Comparison of ENCODE assay signal across 16 cellular contexts in the genomic region with DNA sequence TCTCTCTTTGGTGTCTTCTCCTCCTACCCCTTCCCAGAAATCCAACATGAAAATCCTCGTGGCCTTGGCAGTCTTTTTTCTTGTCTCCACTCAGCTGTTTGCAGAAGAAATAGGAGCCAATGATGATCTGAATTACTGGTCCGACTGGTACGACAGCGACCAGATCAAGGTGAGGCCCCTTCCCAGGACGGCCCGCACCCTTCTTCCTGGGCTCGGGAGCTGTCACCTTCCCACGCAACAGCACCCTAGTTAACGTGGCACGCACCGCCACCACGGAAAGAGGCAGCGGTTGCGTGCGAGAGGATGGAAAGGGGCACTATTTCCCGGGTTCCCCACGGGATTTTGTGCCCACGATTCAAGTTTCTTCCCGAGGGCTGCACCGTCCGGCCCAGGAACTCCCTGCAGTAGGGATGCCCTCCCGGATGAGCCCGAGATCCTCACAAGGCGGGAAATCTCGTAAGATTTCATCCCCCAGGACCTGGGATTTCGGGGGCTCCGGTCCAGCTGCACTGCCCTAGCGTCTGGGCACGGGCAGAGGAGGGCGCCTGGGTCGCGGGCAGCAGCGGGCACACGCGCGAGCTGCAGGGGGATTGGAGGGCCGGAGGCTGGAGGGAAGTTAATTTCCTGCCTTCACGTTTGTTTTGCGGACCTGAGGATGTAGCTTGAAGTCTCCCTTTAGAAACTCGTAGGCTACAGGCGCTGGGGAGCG. TPM values are rescaled to one million over a fixed set of nuclear protein-coding genes. Genes with fewer than 3 reads are reported as not detected.
A peak's percentile ranks its signal among the peaks of the same experiment; 100 is the strongest.
DNase-seq lines count a peak whose midpoint lies in the region; ATAC-seq and TF ChIP-seq lines count a peak whose summit lies in the region.
"Had no signal": no experiment of that assay in that cellular context is flagged by ENCODE, and none has a peak within 500 bp of the region (broad histone marks: within the 10 kb centered on the region; RNA-seq: fewer than 3 reads in every experiment).

No MANE protein-coding gene starts in this region.

- peak overlapping the region in 1 of 5 experiments; percentile 79 for H3K27ac Mint-ChIP-seq in brain
- no peak overlapping the region for H3K27ac Mint-ChIP-seq in stimulated activated naive CD8-positive, alpha-beta T cell treated with anti-CD3 and anti-CD28 coated beads, Interleukin-15, amount 100 ng/mL, for 72 hours

- H2AK5ac ChIP-seq in mesendoderm (ENCODE audit: low read length), result no peak overlapping the region

- no peaks in the 10 kb centered on the region for H3K79me1 ChIP-seq in mesendoderm (ENCODE audit: low read length)

- H3K56ac ChIP-seq in mesendoderm (ENCODE audit: low read length), result peak overlapping the region; percentile 18

- no peaks in the 10 kb centered on the region for H3K36me3 Mint-ChIP-seq in activated T-cell treated with anti-CD3 and anti-CD28 coated beads, Interleukin-2, amount 50 U/mL, for 4 hours (ENCODE audit: insufficient read depth)
- no peaks in the 10 kb centered on the region for H3K36me3 Mint-ChIP-seq in brain

- no peak overlapping the region for H2BK15ac ChIP-seq in mesendoderm (replicated peaks; ENCODE audit: low read depth)

- H3K27me3 ChIP-seq in mesendoderm (ENCODE audit: insufficient read depth, low read length, poor library complexity), result peaks cover 20% of the 10 kb centered on the region

- H3K4me3 ChIP-seq in mesendoderm (ENCODE audit: low read length), result peak overlapping the region; percentile 1

- H3K79me2 ChIP-seq in mesendoderm (ENCODE audit: control insufficient read depth, insufficient read depth, low read length), result no peaks in the 10 kb centered on the region

- no peaks in the 10 kb centered on the region for H3K36me3 ChIP-seq in mesendoderm (ENCODE audit: control insufficient read depth, insufficient read depth, low read length)
- H3K36me3 ChIP-seq: HAP-1 had no signal

- no peak overlapping the region for H3K18ac ChIP-seq in mesendoderm (ENCODE audit: low read length)

- ATAC-seq in activated T-cell treated with anti-CD3 and anti-CD28 coated beads, Interleukin-2, amount 50 U/mL, for 4 hours, result peak; percentile 7 to 10
- ATAC-seq in stimulated activated naive CD8-positive, alpha-beta T cell treated with anti-CD3 and anti-CD28 coated beads, Interleukin-15, amount 100 ng/mL, for 72 hours, result peak; percentile 20
- no peak for ATAC-seq in HG03354 (IDR thresholded peaks at IDR 0.05; ENCODE audit: poor library complexity, severe bottlenecking, unreplicated experiment)

- H3K27ac ChIP-seq in mesendoderm (ENCODE audit: low read depth, low read length), result no peak overlapping the region

- no peak overlapping the region for H3K4me3 Mint-ChIP-seq in activated T-cell treated with anti-CD3 and anti-CD28 coated beads, Interleukin-2, amount 50 U/mL, for 4 hours
- peak overlapping the region; percentile 78 to 90 (median 83) for H3K4me3 Mint-ChIP-seq in brain
- peak overlapping the region; percentile 61 to 67 for H3K4me3 Mint-ChIP-seq in stimulated activated naive CD8-positive, alpha-beta T cell treated with anti-CD3 and anti-CD28 coated beads, Interleukin-15, amount 100 ng/mL, for 72 hours

- peak overlapping the region; percentile 67 for H3K4me2 ChIP-seq in mesendoderm (ENCODE audit: low read length)

- no peak overlapping the region for H2BK5ac ChIP-seq in mesendoderm (ENCODE audit: low read length)

- no peak overlapping the region for H3K4ac ChIP-seq in mesendoderm (ENCODE audit: low read depth, low read length)

- H2BK120ac ChIP-seq in mesendoderm (ENCODE audit: low read depth, low read length), result no peak overlapping the region

- H4K5ac ChIP-seq in mesendoderm (ENCODE audit: low read length), result no peak overlapping the region

- H3K27me3 Mint-ChIP-seq in activated T-cell treated with anti-CD3 and anti-CD28 coated beads, Interleukin-2, amount 50 U/mL, for 4 hours (ENCODE audit: low read depth), result peaks cover 55% of the 10 kb centered on the region
- H3K27me3 Mint-ChIP-seq in brain, result peaks cover 87% of the 10 kb centered on the region
- H3K27me3 Mint-ChIP-seq in stimulated activated naive CD8-positive, alpha-beta T cell treated with anti-CD3 and anti-CD28 coated beads, Interleukin-15, amount 100 ng/mL, for 72 hours, result peaks cover 70% of the 10 kb centered on the region

- peaks cover 4% of the 10 kb centered on the region for H3K4me1 ChIP-seq in mesendoderm (ENCODE audit: control insufficient read depth, low read depth, low read length)
- H3K4me1 ChIP-seq: HAP-1 had no signal

- no CpG with 5 or more reads among the region's 42 CpGs for WGBS in mesendoderm (ENCODE audit: extremely low coverage, insufficient coverage, low lambda C conversion rate)

- DNase-seq in activated T-cell treated with anti-CD3 and anti-CD28 coated beads, Interleukin-2, amount 50 U/mL, for 4 hours, result no peak
- no peak for DNase-seq in activated T-cell treated with anti-CD3 and anti-CD28 coated beads, Interleukin-2, amount 50 U/mL, for 1 hour
- DNase-seq in mesendoderm (peak; percentile 39), NCI-H510A treated with DMSO at 0.1 percent for 48 hours (lab: John Stamatoyannopoulos, UW) (no peak), NCI-H2171 treated with DMSO at 0.1 percent for 48 hours (lab: John Stamatoyannopoulos, UW) (no peak)
- no peak for DNase-seq in stimulated activated naive CD8-positive, alpha-beta T cell treated with anti-CD3 and anti-CD28 coated beads, Interleukin-15, amount 100 ng/mL, for 72 hours
- DNase-seq: activated CD8-positive, alpha-beta memory T cell treated with anti-CD3 and anti-CD28 coated beads, Interleukin-2, amount 50 U/mL, for 4 hours; cortex of kidney; GF-D8; hippocampal formation; NCI-H1092 had no signal

- H3K9me3 Mint-ChIP-seq in activated T-cell treated with anti-CD3 and anti-CD28 coated beads, Interleukin-2, amount 50 U/mL, for 4 hours, result no peaks in the 10 kb centered on the region
- no peaks in the 10 kb centered on the region for H3K9me3 Mint-ChIP-seq in brain
- no peaks in the 10 kb centered on the region for H3K9me3 Mint-ChIP-seq in stimulated activated naive CD8-positive, alpha-beta T cell treated with anti-CD3 and anti-CD28 coated beads, Interleukin-15, amount 100 ng/mL, for 72 hours

- H4K8ac ChIP-seq in mesendoderm (ENCODE audit: low read depth, low read length), result no peak overlapping the region

- no peak for TF ChIP-seq CTCF in brain (conservative IDR thresholded peaks at IDR 0.05)

- peaks cover 13% of the 10 kb centered on the region for H3K4me1 Mint-ChIP-seq in activated T-cell treated with anti-CD3 and anti-CD28 coated beads, Interleukin-2, amount 50 U/mL, for 4 hours (ENCODE audit: low read depth)
- H3K4me1 Mint-ChIP-seq in brain, result peaks cover 31% of the 10 kb centered on the region
- H3K4me1 Mint-ChIP-seq in stimulated activated naive CD8-positive, alpha-beta T cell treated with anti-CD3 and anti-CD28 coated beads, Interleukin-15, amount 100 ng/mL, for 72 hours, result peaks cover 29% of the 10 kb centered on the region

- peak overlapping the region; percentile 18 for H3K9ac ChIP-seq in mesendoderm (ENCODE audit: low read length)

- H3K23ac ChIP-seq in mesendoderm (ENCODE audit: low read length), result no peak overlapping the region

RNA-seq across cellular contexts. Expression of gene TAC1, which starts 0.8 kb away (rescaled TPM):
- 1 to 10 TPM in 2 of 3 donors, under 1 TPM in 1; 0.76 to 1.3 (median 1.2) TPM for total RNA-seq in activated T-cell treated with anti-CD3 and anti-CD28 coated beads, Interleukin-2, amount 50 U/mL, for 4 hours
- polyA plus RNA-seq in brain (ENCODE audit: insufficient read depth, low read depth, low replicate concordance), result 0.83 TPM
- 8.4 TPM for polyA plus RNA-seq in mesendoderm (2013, experiment 1 of 2)
- polyA plus RNA-seq in mesendoderm (2013, experiment 2 of 2), result 9.7 TPM
- total RNA-seq: pulmonary artery endothelial cell; T-helper 2 cell treated with Interferon-gamma antibody and Interleukin-4, amounts not matched to agents 100 ng/mL and 5 ng/mL, for 36 hours had no signal
